In genomic region chr1:86190873-86191272, GRCh38 we compare ENCODE assay signal across 35 cellular contexts. TPM values are rescaled to one million over a fixed set of nuclear protein-coding genes. Genes with fewer than 3 reads are reported as not detected.
"Had no signal": no experiment of that assay in that cellular context is flagged by ENCODE, and none has a peak within 500 bp of the region (broad histone marks: within the 10 kb centered on the region; RNA-seq: fewer than 3 reads in every experiment).

No MANE protein-coding gene starts in this region.

- H3K9me3 ChIP-seq: adrenal gland, ascending aorta had no signal

- H3K27ac ChIP-seq: adrenal gland, ascending aorta, cardiac muscle cell, VCaP had no signal

- DNase-seq: activated B cell treated with CpG ODN at 0.5 μM for 24 hours; activated CD4-positive, alpha-beta memory T cell treated with anti-CD3 and anti-CD28 coated beads for 36 hours; activated CD4-positive, alpha-beta T cell treated with anti-CD3 and anti-CD28 coated beads for 4 hours; activated CD4-positive, alpha-beta T cell treated with anti-CD3 and anti-CD28 coated beads, Interleukin-2, amount 10 ng/mL, durations not matched to agents 24 days and 14 days; activated CD4-positive, alpha-beta T cell treated with anti-CD3 and anti-CD28 coated beads, Interleukin-2, amount 50 U/mL, for 1 hour; activated CD4-positive, alpha-beta T cell treated with anti-CD3 and anti-CD28 coated beads, Interleukin-2, amount 50 U/mL, for 4 hours; activated CD4-positive, CD25-positive, alpha-beta regulatory T cell treated with anti-CD3 and anti-CD28 coated beads, Interleukin-2, amount 50 U/mL, for 72 hours; activated CD8-positive, alpha-beta memory T cell treated with anti-CD3 and anti-CD28 coated beads, Interleukin-2, amount 50 U/mL, for 4 hours; activated CD8-positive, alpha-beta T cell treated with anti-CD3 and anti-CD28 coated beads for 36 hours; activated effector memory CD4-positive, alpha-beta T cell treated with anti-CD3 and anti-CD28 coated beads, Interleukin-2, amount 50 U/mL, for 16 hours; activated gamma-delta T cell treated with Interleukin-2 at 50 U/mL for 16 hours; activated naive CD4-positive, alpha-beta T cell; activated naive CD4-positive, alpha-beta T cell treated with anti-CD3 and anti-CD28 coated beads for 36 hours; activated naive CD4-positive, alpha-beta T cell treated with anti-CD3 and anti-CD28 coated beads, Interleukin-2, amount 50 U/mL, for 16 hours; activated naive CD8-positive, alpha-beta T cell treated with anti-CD3 and anti-CD28 coated beads for 36 hours; activated T-cell treated with anti-CD3 and anti-CD28 coated beads for 4 hours; activated T-cell treated with anti-CD3 and anti-CD28 coated beads, Interleukin-2, amount 50 U/mL, for 1 hour; activated T-cell treated with anti-CD3 and anti-CD28 coated beads, Interleukin-2, amount 50 U/mL, for 4 hours; activated T-cell treated with anti-CD3 and anti-CD28 coated beads, Interleukin-2, amount 50 U/mL, for 72 hours; adrenal gland; amygdala; anterior cingulate cortex; caudate nucleus; SW 1271; T-helper 1 cell; T-helper 2 cell; T-helper 9 cell had no signal

- H3K4me3 ChIP-seq: adrenal gland, ascending aorta, cardiac muscle cell had no signal

- H3K36me3 ChIP-seq: adrenal gland, ascending aorta, cardiac muscle cell had no signal

- ATAC-seq: activated CD8-positive, alpha-beta T cell treated with anti-CD3 and anti-CD28 coated beads for 36 hours; activated naive CD4-positive, alpha-beta T cell treated with anti-CD3 and anti-CD28 coated beads, Interleukin-2, amount 50 U/mL, for 72 hours; activated T-cell treated with anti-CD3 and anti-CD28 coated beads, Interleukin-2, amount 50 U/mL, for 4 hours; activated T-cell treated with anti-CD3 and anti-CD28 coated beads, Interleukin-2, amount 50 U/mL, for 72 hours; activated T-helper 17 cell treated with anti-CD3 and anti-CD28 coated beads, Interleukin-2, amount 50 U/mL, for 72 hours had no signal

- H3K4me1 ChIP-seq: adrenal gland, ascending aorta had no signal

- FAIRE-seq: bronchial epithelial cell had no signal

- H3K27me3 ChIP-seq: adrenal gland, ascending aorta, cardiac muscle cell had no signal

RNA-seq across cellular contexts. Expression of gene COL24A1, which starts 34.3 kb away (rescaled TPM):
- total RNA-seq: activated B cell treated with CpG ODN at 0.5 μM for 24 hours; activated CD4-positive, alpha-beta memory T cell treated with anti-CD3 and anti-CD28 coated beads for 36 hours; activated CD4-positive, alpha-beta T cell treated with anti-CD3 and anti-CD28 coated beads, Interleukin-2, amount 10 ng/mL, durations not matched to agents 24 days and 14 days; activated CD8-positive, alpha-beta memory T cell treated with anti-CD3 and anti-CD28 coated beads for 36 hours; activated CD8-positive, alpha-beta T cell treated with anti-CD3 and anti-CD28 coated beads for 36 hours; activated naive CD4-positive, alpha-beta T cell treated with anti-CD3 and anti-CD28 coated beads for 36 hours; activated naive CD4-positive, alpha-beta T cell treated with anti-CD3 and anti-CD28 coated beads, Interleukin-2, amount 50 U/mL, for 72 hours; activated naive CD8-positive, alpha-beta T cell treated with anti-CD3 and anti-CD28 coated beads for 36 hours; activated T-cell treated with anti-CD3 and anti-CD28 coated beads, Interleukin-2, amount 50 U/mL, for 4 hours; activated T-helper 1 cell treated with anti-CD3 and anti-CD28 coated beads, Interleukin-12 subunit alpha, Interleukin-12 subunit beta, Interleukin-2, Interleukin-4 antibody, amounts not matched to agents 30 ng/mL and 10 ng/mL and 1 ng/mL, durations not matched to agents 14 hours and 24 hours and 36 hours; activated T-helper 17 cell treated with anti-CD3 and anti-CD28 coated beads, Interleukin-2, amount 50 U/mL, for 72 hours had no signal
